Comparison of ENCODE assay signal across 19 cellular contexts in genomic region chr15:42992626-42993025, GRCh38.
DNase-seq lines count a peak whose midpoint lies in the region; FAIRE-seq and TF ChIP-seq lines count a peak whose summit lies in the region.
"Had no signal": no experiment of that assay in that cellular context is flagged by ENCODE, and none has a peak within 500 bp of the region (broad histone marks: within the 10 kb centered on the region; RNA-seq: fewer than 3 reads in every experiment).

No MANE protein-coding gene starts in this region.

- CTCF ChIA-PET in CD4-positive, alpha-beta memory T cell (lab: Charles Lee; ENCODE audit: partially characterized antibody): no interaction called here

- WGBS in sigmoid colon, 2 donors: 78 to 80% methylated on average over 3 of the region's 3 CpGs

- peak overlapping the region in 4 of 7 donors; percentile 19 to 52 (median 44) for H3K27ac Mint-ChIP-seq in CD4-positive, alpha-beta memory T cell
- H3K27ac Mint-ChIP-seq in mesothelial cell of epicardium: peak overlapping the region; percentile 6
- no peak overlapping the region for H3K27ac Mint-ChIP-seq in immature natural killer cell

- DNase-seq in CD4-positive, alpha-beta memory T cell: no peak
- peak; percentile 46 for DNase-seq in NCI-H446 treated with DMSO at 0.1 percent for 48 hours (lab: John Stamatoyannopoulos, UW)
- DNase-seq in choroid plexus epithelial cell (ENCODE audit: low read depth): peak; percentile 4
- DNase-seq in mesothelial cell of epicardium (ENCODE audit: low spot score in 2 of 2, unreplicated experiment in 2 of 2): no peak
- DNase-seq in HTR-8/SVneo (ENCODE audit: insufficient read length, low spot score): no peak
- DNase-seq in immature natural killer cell: no peak
- no peak for DNase-seq in sigmoid colon
- DNase-seq in NCI-H524 (lab: John Stamatoyannopoulos, UW): no peak
- DNase-seq: EL, Karpas-422, NCI-H1105 treated with DMSO at 0.1 percent for 48 hours, NCI-H187, NCI-H345, PC-3, SJCRH30 had no signal

- H3K9me3 Mint-ChIP-seq in CD4-positive, alpha-beta memory T cell: no peaks in the 10 kb centered on the region
- no peaks in the 10 kb centered on the region for H3K9me3 Mint-ChIP-seq in mesothelial cell of epicardium
- H3K9me3 Mint-ChIP-seq in immature natural killer cell: no peaks in the 10 kb centered on the region

- POLR2A ChIA-PET in CD4-positive, alpha-beta memory T cell (lab: Charles Lee; ENCODE audit: partially characterized antibody): no interaction called here

- no peaks in the 10 kb centered on the region for H3K9me3 ChIP-seq in CD4-positive, alpha-beta memory T cell (ENCODE audit: control insufficient read depth in 1 of 2, low read length in 2 of 2)
- H3K9me3 ChIP-seq in sigmoid colon: no peaks in the 10 kb centered on the region
- H3K9me3 ChIP-seq: BLaER1, SJCRH30 had no signal

- H3K27ac ChIP-seq in CD4-positive, alpha-beta memory T cell (ENCODE audit: low read depth, low read length): no peak overlapping the region
- no peak overlapping the region for H3K27ac ChIP-seq in sigmoid colon
- H3K27ac ChIP-seq: BLaER1, RWPE1, SJCRH30 had no signal

- no peaks in the 10 kb centered on the region for H3K27me3 Mint-ChIP-seq in CD4-positive, alpha-beta memory T cell
- H3K27me3 Mint-ChIP-seq in mesothelial cell of epicardium (ENCODE audit: low read depth) (no peaks in the 10 kb centered on the region), immature natural killer cell (ENCODE audit: low read depth in 3 of 3) (peaks cover 0 to 3% (median 0%) of the 10 kb centered on the region in 3 donors)

- FAIRE-seq in HTR-8/SVneo (lab: Jason Lieb, UNC): no peak
- FAIRE-seq: A204.1, H54 had no signal

- peaks cover 5% of the 10 kb centered on the region for H3K36me3 ChIP-seq in CD4-positive, alpha-beta memory T cell (ENCODE audit: insufficient read depth, low read length)
- H3K36me3 ChIP-seq in sigmoid colon: peaks cover 0 to 54% (median 15%) of the 10 kb centered on the region in 4 donors

- no peak for TF ChIP-seq EP300 in sigmoid colon (IDR thresholded peaks at IDR 0.05)

- H3K36me3 Mint-ChIP-seq in CD4-positive, alpha-beta memory T cell: peaks cover 40 to 54% of the 10 kb centered on the region in 2 donors
- H3K36me3 Mint-ChIP-seq in mesothelial cell of epicardium: peaks cover 33% of the 10 kb centered on the region
- peaks cover 12 to 26% (median 12%) of the 10 kb centered on the region in 3 donors for H3K36me3 Mint-ChIP-seq in immature natural killer cell

- H3K4me3 Mint-ChIP-seq in CD4-positive, alpha-beta memory T cell: no peak overlapping the region
- H3K4me3 Mint-ChIP-seq in mesothelial cell of epicardium (no peak overlapping the region), immature natural killer cell (no peak overlapping the region)

- TF ChIP-seq POLR2A in sigmoid colon (IDR thresholded peaks at IDR 0.05): no peak

- H3K4me3 ChIP-seq in CD4-positive, alpha-beta memory T cell (ENCODE audit: low read length in 2 of 2): no peak overlapping the region
- H3K4me3 ChIP-seq in choroid plexus epithelial cell (ENCODE audit: low read depth, low read length) (no peak overlapping the region), sigmoid colon (no peak overlapping the region)
- H3K4me3 ChIP-seq: BLaER1, SJCRH30 had no signal

- intact Hi-C loops in CD4-positive, alpha-beta memory T cell (cut with micrococcal nuclease): no loop called here
- intact Hi-C loops in sigmoid colon (cut with DNase I): no loop called here

- no peak for TF ChIP-seq CTCF in choroid plexus epithelial cell (conservative IDR thresholded peaks at IDR 0.05; ENCODE audit: low read depth, low read length)
- TF ChIP-seq CTCF in mesothelial cell of epicardium (IDR thresholded peaks at IDR 0.05; ENCODE audit: unreplicated experiment): no peak
- no peak for TF ChIP-seq CTCF in sigmoid colon (IDR thresholded peaks at IDR 0.05)

- peaks cover 0 to 4% (median 1%) of the 10 kb centered on the region in 4 donors for H3K4me1 Mint-ChIP-seq in CD4-positive, alpha-beta memory T cell
- H3K4me1 Mint-ChIP-seq in mesothelial cell of epicardium (peaks cover 7% of the 10 kb centered on the region), immature natural killer cell (no peaks in the 10 kb centered on the region)

- no peaks in the 10 kb centered on the region for H3K4me1 ChIP-seq in CD4-positive, alpha-beta memory T cell (ENCODE audit: insufficient read depth, low read length)
- peaks cover 0 to 8% (median 6%) of the 10 kb centered on the region in 4 donors for H3K4me1 ChIP-seq in sigmoid colon
- H3K4me1 ChIP-seq: BLaER1, SJCRH30 had no signal

- no peaks in the 10 kb centered on the region for H3K27me3 ChIP-seq in CD4-positive, alpha-beta memory T cell (ENCODE audit: insufficient read depth, low read length)
- H3K27me3 ChIP-seq in sigmoid colon: no peaks in the 10 kb centered on the region
- H3K27me3 ChIP-seq: BLaER1, SJCRH30 had no signal

Comparison
In these comparisons a context has a peak if more than half of its experiments do, and no peak if none do; other contexts are left out.
1. DNase-seq: peak in NCI-H446 treated with DMSO at 0.1 percent for 48 hours (single experiment) and choroid plexus epithelial cell (single experiment); none in CD4-positive, alpha-beta memory T cell (0 of 5), mesothelial cell of epicardium (0 of 2), HTR-8/SVneo (single experiment), immature natural killer cell (0 of 3), sigmoid colon (single experiment) and NCI-H524 (0 of 2).
2. H3K27ac Mint-ChIP-seq: peak in CD4-positive, alpha-beta memory T cell (4 of 7) and mesothelial cell of epicardium (single experiment); none in immature natural killer cell (0 of 6).